In the genomic region with DNA sequence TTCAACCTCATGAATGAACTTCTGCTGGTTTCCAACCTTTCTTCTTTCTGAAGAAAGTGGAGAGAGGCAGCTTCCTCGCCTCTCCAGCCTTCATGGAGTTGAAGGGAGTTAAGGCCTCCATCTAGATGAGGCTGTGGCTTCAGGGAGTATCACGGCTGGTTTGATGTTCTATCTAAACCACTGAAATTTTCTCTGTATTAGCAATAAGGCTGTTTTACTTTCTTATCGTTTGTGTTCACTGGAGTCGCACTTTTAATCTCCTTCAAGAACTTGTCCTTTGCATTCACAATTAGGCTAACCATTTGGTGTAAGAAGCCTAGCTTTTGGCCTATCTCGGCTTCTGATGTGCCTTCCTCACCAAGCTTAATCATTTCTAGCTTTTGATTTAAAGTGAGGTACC, we compare ENCODE assay signal across 28 cellular contexts.
"Had no signal": no experiment of that assay in that cellular context is flagged by ENCODE, and none has a peak within 500 bp of the region (broad histone marks: within the 10 kb centered on the region; RNA-seq: fewer than 3 reads in every experiment).

No MANE protein-coding gene starts in this region.

- FAIRE-seq: small intestine, urothelium cell line had no signal

- H3K36me3 ChIP-seq: neural progenitor cell, ovary, right lobe of liver, sigmoid colon, stomach, thoracic aorta, thyroid gland, tibial nerve, upper lobe of left lung, vagina had no signal

- H3K9me3 Mint-ChIP-seq: stimulated activated effector memory CD8-positive, alpha-beta T cell treated with anti-CD3 and anti-CD28 coated beads, Interleukin-12 subunit alpha, Interleukin-12 subunit beta, amount 100 ng/mL, for 72 hours; stimulated activated naive CD8-positive, alpha-beta T cell treated with anti-CD3 and anti-CD28 coated beads, Interleukin-15, Interleukin-2, amounts not matched to agents 100 ng/mL and 50 ng/mL, for 24 hours had no signal

- H3K79me2 ChIP-seq: parathyroid adenoma had no signal

- DNase-seq: occipital lobe; ovary; posterior cingulate gyrus; psoas muscle; right cardiac atrium; right lobe of liver; sigmoid colon; small intestine; stimulated activated CD4-positive, alpha-beta T cell treated with anti-CD3 and anti-CD28 coated beads, Interleukin-15, amount 100 ng/mL, for 24 hours; stimulated activated CD4-positive, alpha-beta T cell treated with anti-CD3 and anti-CD28 coated beads, Interleukin-2, amount 100 ng/mL, for 24 hours; stimulated activated CD4-positive, alpha-beta T cell treated with anti-CD3 and anti-CD28 coated beads, Interleukin-2, amount 100 ng/mL, for 48 hours; stimulated activated CD4-positive, alpha-beta T cell treated with anti-CD3 and anti-CD28 coated beads, Interleukin-4, amount 100 ng/mL, for 24 hours; stimulated activated naive B cell treated with anti-CD40 and anti-IgM and Interleukin-4, amounts not matched to agents 10 μg/mL and 1 μg/mL and 100 μg/mL, for 72 hours; stimulated activated naive CD4-positive, alpha-beta T cell treated with Interleukin-2 at 50 U/mL for 16 hours; stomach; thyroid gland; trophoblast cell; upper lobe of left lung had no signal

- H3K4me3 Mint-ChIP-seq: nephron; neural progenitor cell; stimulated activated effector memory CD8-positive, alpha-beta T cell treated with anti-CD3 and anti-CD28 coated beads, Interleukin-12 subunit alpha, Interleukin-12 subunit beta, amount 100 ng/mL, for 72 hours; stimulated activated naive B cell treated with anti-CD40 and anti-IgM and Interleukin-4, amounts not matched to agents 10 μg/mL and 1 μg/mL and 100 μg/mL, for 72 hours; stimulated activated naive CD8-positive, alpha-beta T cell treated with anti-CD3 and anti-CD28 coated beads, Interleukin-15, Interleukin-2, amounts not matched to agents 100 ng/mL and 50 ng/mL, for 24 hours had no signal

- H3K4me2 ChIP-seq: neural progenitor cell had no signal

- H2AFZ ChIP-seq: neural progenitor cell, parathyroid adenoma had no signal

- ATAC-seq: psoas muscle; right cardiac atrium; right lobe of liver; stimulated activated effector memory CD8-positive, alpha-beta T cell treated with anti-CD3 and anti-CD28 coated beads, Interleukin-12 subunit alpha, Interleukin-12 subunit beta, amount 100 ng/mL, for 72 hours; stimulated activated naive B cell treated with anti-CD40 and anti-IgM and Interleukin-4, amounts not matched to agents 10 μg/mL and 1 μg/mL and 100 μg/mL, for 72 hours had no signal

- H3K9me3 ChIP-seq: ovary, psoas muscle, right lobe of liver, sigmoid colon, stomach, thoracic aorta, thyroid gland, upper lobe of left lung, vagina had no signal

- H3K27ac ChIP-seq: neural progenitor cell, ovary, parathyroid adenoma, psoas muscle, right lobe of liver, sigmoid colon, stomach, thoracic aorta, thyroid gland, tibial nerve, upper lobe of left lung, vagina had no signal

- H3K36me3 Mint-ChIP-seq: stimulated activated effector memory CD8-positive, alpha-beta T cell treated with anti-CD3 and anti-CD28 coated beads, Interleukin-12 subunit alpha, Interleukin-12 subunit beta, amount 100 ng/mL, for 72 hours had no signal

- H3K4me3 ChIP-seq: neural progenitor cell, ovary, psoas muscle, right lobe of liver, sigmoid colon, stomach, thoracic aorta, thyroid gland, tibial nerve, upper lobe of left lung, vagina had no signal

- H3K27me3 ChIP-seq: ovary, right lobe of liver, thyroid gland, tibial nerve, upper lobe of left lung, vagina had no signal

- H3K4me1 Mint-ChIP-seq: stimulated activated effector memory CD8-positive, alpha-beta T cell treated with anti-CD3 and anti-CD28 coated beads, Interleukin-12 subunit alpha, Interleukin-12 subunit beta, amount 100 ng/mL, for 72 hours; stimulated activated naive B cell treated with anti-CD40 and anti-IgM and Interleukin-4, amounts not matched to agents 10 μg/mL and 1 μg/mL and 100 μg/mL, for 72 hours had no signal

- H3K9ac ChIP-seq: neural progenitor cell, parathyroid adenoma had no signal

- H3K4me1 ChIP-seq: parathyroid adenoma, psoas muscle, right lobe of liver, sigmoid colon, upper lobe of left lung, vagina had no signal

- H3K27ac Mint-ChIP-seq: neural progenitor cell; progenitor cell of endocrine pancreas; stimulated activated effector memory CD8-positive, alpha-beta T cell treated with anti-CD3 and anti-CD28 coated beads, Interleukin-12 subunit alpha, Interleukin-12 subunit beta, amount 100 ng/mL, for 72 hours; stimulated activated naive B cell treated with anti-CD40 and anti-IgM and Interleukin-4, amounts not matched to agents 10 μg/mL and 1 μg/mL and 100 μg/mL, for 72 hours; stimulated activated naive CD8-positive, alpha-beta T cell treated with anti-CD3 and anti-CD28 coated beads, Interleukin-15, Interleukin-2, amounts not matched to agents 100 ng/mL and 50 ng/mL, for 24 hours had no signal
